In the genomic region with DNA sequence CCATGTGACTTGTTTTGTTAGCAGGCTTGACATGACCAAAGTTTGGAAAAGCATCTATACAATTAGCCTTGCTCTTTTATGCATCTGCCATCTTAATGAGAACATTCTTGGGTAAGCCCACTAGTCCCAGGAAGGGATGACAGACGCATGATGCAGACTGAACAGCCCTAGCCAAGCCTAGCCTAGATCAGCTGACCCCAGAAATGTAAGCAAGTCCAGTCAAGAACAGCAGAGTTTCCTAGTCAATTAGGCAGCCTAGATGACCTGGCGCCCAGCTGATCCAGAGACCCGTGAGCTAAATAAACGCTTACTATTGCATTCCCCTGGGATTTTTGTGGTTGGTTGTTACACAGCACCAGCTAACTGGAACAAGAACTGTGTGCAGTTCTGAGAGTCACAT, we compare ENCODE assay signal across 21 cellular contexts.
"Had no signal": no experiment of that assay in that cellular context is flagged by ENCODE, and none has a peak within 500 bp of the region (broad histone marks: within the 10 kb centered on the region; RNA-seq: fewer than 3 reads in every experiment).

No MANE protein-coding gene starts in this region.

- H3K9me3 ChIP-seq: prostate gland, right lobe of liver, spleen, suprapubic skin, thyroid gland had no signal

- FAIRE-seq: urothelium cell line had no signal

- H3K4me1 ChIP-seq: parathyroid adenoma, prostate gland, spleen, suprapubic skin had no signal

- H3K79me2 ChIP-seq: parathyroid adenoma had no signal

- ATAC-seq: esophagus mucosa; gastroesophageal sphincter; left cardiac atrium; left ventricle myocardium superior; naive thymus-derived CD4-positive, alpha-beta T cell; right lobe of liver had no signal

- H3K9ac ChIP-seq: parathyroid adenoma had no signal

- H3K27ac ChIP-seq: coronary artery, gastroesophageal sphincter, parathyroid adenoma, prostate gland, right lobe of liver, spleen, suprapubic skin, thyroid gland had no signal

- H3K27ac Mint-ChIP-seq: endodermal cell, nephron progenitor cell, type B pancreatic cell had no signal

- H3K4me3 Mint-ChIP-seq: endodermal cell; naive thymus-derived CD4-positive, alpha-beta T cell; nephron progenitor cell; type B pancreatic cell had no signal

- H3K36me3 ChIP-seq: gastroesophageal sphincter, prostate gland, right lobe of liver, spleen, suprapubic skin, thyroid gland had no signal

- H3K27me3 Mint-ChIP-seq: naive thymus-derived CD4-positive, alpha-beta T cell; type B pancreatic cell had no signal

- H2AFZ ChIP-seq: parathyroid adenoma had no signal

- H3K4me3 ChIP-seq: coronary artery, gastroesophageal sphincter, lung, prostate gland, right lobe of liver, spleen, suprapubic skin, thyroid gland had no signal

- DNase-seq: effector CD4-positive, alpha-beta T cell; endodermal cell; glutamatergic neuron; islet precursor cell; left cardiac atrium; left ventricle myocardium superior; naive thymus-derived CD4-positive, alpha-beta T cell; nephron progenitor cell; right lobe of liver; spleen; stimulated activated naive CD4-positive, alpha-beta T cell treated with Interleukin-2 at 50 U/mL for 16 hours; thyroid gland had no signal

- H3K36me3 Mint-ChIP-seq: naive thymus-derived CD4-positive, alpha-beta T cell; type B pancreatic cell had no signal

- H3K27me3 ChIP-seq: gastroesophageal sphincter, right lobe of liver, suprapubic skin, thyroid gland had no signal
